Comparison of ENCODE assay signal across 18 cellular contexts in genomic region chr20:46835418-46835817, GRCh38. TPM values are rescaled to one million over a fixed set of nuclear protein-coding genes. Genes with fewer than 3 reads are reported as not detected.
"Had no signal": no experiment of that assay in that cellular context is flagged by ENCODE, and none has a peak within 500 bp of the region (broad histone marks: within the 10 kb centered on the region; RNA-seq: fewer than 3 reads in every experiment).

No MANE protein-coding gene starts in this region.

- ATAC-seq: activated CD8-positive, alpha-beta memory T cell treated with anti-CD3 and anti-CD28 coated beads, Interleukin-2, amount 10 ng/mL, durations not matched to agents 7 days and 5 days; activated naive CD4-positive, alpha-beta T cell treated with anti-CD3 and anti-CD28 coated beads, Interleukin-2, amount 50 U/mL, for 72 hours; activated T-cell treated with anti-CD3 and anti-CD28 coated beads, Interleukin-2, amount 50 U/mL, for 4 hours; esophagus mucosa; natural killer cell treated with Interleukin-12 subunit alpha and Interleukin-12 subunit beta and Interleukin-15 and Interleukin-18, amount 100 ng/mL, for 72 hours; right cardiac atrium; stimulated activated naive B cell treated with anti-CD40 and anti-IgM and Interleukin-4, amounts not matched to agents 10 μg/mL and 1 μg/mL and 100 μg/mL, for 72 hours had no signal

- H3K27ac ChIP-seq: tibial nerve had no signal

- H3K27me3 ChIP-seq: tibial nerve had no signal

- FAIRE-seq: bronchial epithelial cell had no signal

- H3K36me3 ChIP-seq: tibial nerve had no signal

- DNase-seq: activated CD8-positive, alpha-beta memory T cell treated with anti-CD3 and anti-CD28 coated beads, Interleukin-2, amount 10 ng/mL, durations not matched to agents 7 days and 5 days; activated effector memory CD4-positive, alpha-beta T cell treated with anti-CD3 and anti-CD28 coated beads, Interleukin-2, amount 50 U/mL, for 16 hours; activated T-cell treated with anti-CD3 and anti-CD28 coated beads, Interleukin-2, amount 50 U/mL, for 4 hours; anterior cingulate cortex; endodermal cell; nucleus accumbens; right cardiac atrium; stimulated activated CD4-positive, alpha-beta T cell treated with anti-CD3 and anti-CD28 coated beads, Interleukin-2, amount 100 ng/mL, for 24 hours; stimulated activated naive B cell treated with anti-CD40 and anti-IgM and Interleukin-4, amounts not matched to agents 10 μg/mL and 1 μg/mL and 100 μg/mL, for 72 hours; T-helper 2 cell had no signal

- H3K4me3 ChIP-seq: tibial nerve had no signal

RNA-seq across cellular contexts. Expression of gene EYA2, which starts 59.2 kb away (rescaled TPM):
- total RNA-seq: activated CD8-positive, alpha-beta memory T cell treated with anti-CD3 and anti-CD28 coated beads, Interleukin-2, amount 10 ng/mL, durations not matched to agents 7 days and 5 days; activated naive CD4-positive, alpha-beta T cell treated with anti-CD3 and anti-CD28 coated beads, Interleukin-2, amount 50 U/mL, for 72 hours; activated T-cell treated with anti-CD3 and anti-CD28 coated beads, Interleukin-2, amount 50 U/mL, for 4 hours; dermis microvascular lymphatic vessel endothelial cell; fibroblast of villous mesenchyme; lung microvascular endothelial cell had no signal
